In genomic region chr12:13749380-13749779, GRCh38 we compare ENCODE assay signal across 32 cellular contexts.
DNase-seq lines count a peak whose midpoint lies in the region; ATAC-seq and TF ChIP-seq lines count a peak whose summit lies in the region.
"Had no signal": no experiment of that assay in that cellular context is flagged by ENCODE, and none has a peak within 500 bp of the region (broad histone marks: within the 10 kb centered on the region; RNA-seq: fewer than 3 reads in every experiment).

No MANE protein-coding gene starts in this region.

- H3K4me1 Mint-ChIP-seq in brain = peaks cover 52% of the 10 kb centered on the region
- H3K4me1 Mint-ChIP-seq: CD8-positive, alpha-beta memory T cell; IgD-negative memory B cell; immature natural killer cell; stimulated activated effector memory CD8-positive, alpha-beta T cell treated with anti-CD3 and anti-CD28 coated beads, Interleukin-12 subunit alpha, Interleukin-12 subunit beta, amount 100 ng/mL, for 72 hours; T-cell had no signal

- ATAC-seq in GM19328 (IDR thresholded peaks at IDR 0.05; ENCODE audit: unreplicated experiment) (no peak), HG03565 (IDR thresholded peaks at IDR 0.05; ENCODE audit: unreplicated experiment) (no peak), GM19452 (IDR thresholded peaks at IDR 0.05; ENCODE audit: unreplicated experiment) (no peak)
- ATAC-seq: activated T-cell treated with anti-CD3 and anti-CD28 coated beads, Interleukin-2, amount 50 U/mL, for 72 hours; left colon; stimulated activated effector memory CD8-positive, alpha-beta T cell treated with anti-CD3 and anti-CD28 coated beads, Interleukin-12 subunit alpha, Interleukin-12 subunit beta, amount 100 ng/mL, for 72 hours; T-cell had no signal

- peaks cover 8% of the 10 kb centered on the region for H3K36me3 Mint-ChIP-seq in brain
- H3K36me3 Mint-ChIP-seq: immature natural killer cell; stimulated activated effector memory CD8-positive, alpha-beta T cell treated with anti-CD3 and anti-CD28 coated beads, Interleukin-12 subunit alpha, Interleukin-12 subunit beta, amount 100 ng/mL, for 72 hours; T-cell; type B pancreatic cell had no signal

- H3K4me3 ChIP-seq in H7 (ENCODE audit: insufficient read depth, low read depth, low read length) = no peak overlapping the region
- H3K4me3 ChIP-seq: adrenal gland, breast epithelium, prostate gland, sigmoid colon had no signal

- peaks cover 38% of the 10 kb centered on the region for H3K27me3 ChIP-seq in H7 (ENCODE audit: control insufficient read depth, insufficient read depth, low read length)
- H3K27me3 ChIP-seq: adrenal gland, breast epithelium, sigmoid colon had no signal

- H3K4me3 Mint-ChIP-seq in brain = peak overlapping the region in 1 of 5 experiments; percentile 61
- H3K4me3 Mint-ChIP-seq: activated T-cell treated with anti-CD3 and anti-CD28 coated beads, Interleukin-2, amount 50 U/mL, for 72 hours; CD8-positive, alpha-beta memory T cell; IgD-negative memory B cell; immature natural killer cell; stimulated activated effector memory CD8-positive, alpha-beta T cell treated with anti-CD3 and anti-CD28 coated beads, Interleukin-12 subunit alpha, Interleukin-12 subunit beta, amount 100 ng/mL, for 72 hours; T-cell; type B pancreatic cell had no signal

- H3K36me3 ChIP-seq in H7 (replicated peaks; ENCODE audit: control insufficient read depth, insufficient read depth, low read length) = no peaks in the 10 kb centered on the region
- H3K36me3 ChIP-seq: adrenal gland, BE2C, breast epithelium, prostate gland, sigmoid colon had no signal

- H3K27me3 Mint-ChIP-seq in brain = no peaks in the 10 kb centered on the region

- peak; percentile 59 for DNase-seq in H7
- peak; percentile 88 for DNase-seq in NCI-H146 (lab: John Stamatoyannopoulos, UW)
- peak; percentile 82 for DNase-seq in iPS-NIHi7 (ENCODE audit: extremely low spot score)
- no peak for DNase-seq in epidermal melanocyte (ENCODE audit: insufficient read length, low spot score)
- DNase-seq: activated CD4-positive, alpha-beta T cell treated with anti-CD3 and anti-CD28 coated beads, Interleukin-2, amount 50 U/mL, for 4 hours; activated CD4-positive, CD25-positive, alpha-beta regulatory T cell; activated naive CD4-positive, alpha-beta T cell treated with Interleukin-2 at 50 U/mL for 16 hours; activated T-cell treated with anti-CD3 and anti-CD28 coated beads, Interleukin-2, amount 50 U/mL, for 72 hours; adrenal gland; BE2C; CD8-positive, alpha-beta memory T cell; DMS153; effector CD4-positive, alpha-beta T cell; glutamatergic neuron; immature natural killer cell; left colon; NCI-H1092 treated with DMSO at 0.1 percent for 48 hours; NCI-H2171 treated with DMSO at 0.1 percent for 48 hours; NCI-H526; nucleus accumbens; sigmoid colon; stimulated activated CD4-positive, alpha-beta T cell treated with anti-CD3 and anti-CD28 coated beads, Interleukin-4, amount 100 ng/mL, for 24 hours; T-cell had no signal

- peak overlapping the region in 3 of 5 experiments; percentile 3 to 52 (median 25) for H3K27ac Mint-ChIP-seq in brain
- H3K27ac Mint-ChIP-seq: activated T-cell treated with anti-CD3 and anti-CD28 coated beads, Interleukin-2, amount 50 U/mL, for 72 hours; IgD-negative memory B cell; immature natural killer cell; stimulated activated effector memory CD8-positive, alpha-beta T cell treated with anti-CD3 and anti-CD28 coated beads, Interleukin-12 subunit alpha, Interleukin-12 subunit beta, amount 100 ng/mL, for 72 hours; T-cell; type B pancreatic cell had no signal

- TF ChIP-seq CTCF in brain (conservative IDR thresholded peaks at IDR 0.05) = no peak

- peaks cover 0 to 3% (median 0%) of the 10 kb centered on the region in 5 experiments for H3K9me3 Mint-ChIP-seq in brain
- H3K9me3 Mint-ChIP-seq: activated T-cell treated with anti-CD3 and anti-CD28 coated beads, Interleukin-2, amount 50 U/mL, for 72 hours; type B pancreatic cell had no signal
